ENCODE assay signal across 8 cellular contexts in genomic region chr9:131277673-131278420, GRCh38. TPM values are rescaled to one million over a fixed set of nuclear protein-coding genes. Genes with fewer than 3 reads are reported as not detected.
DNase-seq lines count a peak whose midpoint lies in the region; ATAC-seq lines count a peak whose summit lies in the region.

No MANE protein-coding gene starts in this region.

- H3K36me3 Mint-ChIP-seq in activated CD4-positive, alpha-beta T cell treated with anti-CD3 and anti-CD28 coated beads, Interleukin-2, amount 10 ng/mL, durations not matched to agents 7 days and 5 days (ENCODE audit: low read depth): peaks cover 39% of the 10 kb centered on the region

- peak overlapping the region; percentile 85 for H3K4me3 Mint-ChIP-seq in activated CD4-positive, alpha-beta T cell treated with anti-CD3 and anti-CD28 coated beads, Interleukin-2, amount 10 ng/mL, durations not matched to agents 7 days and 5 days

- no peaks in the 10 kb centered on the region for H3K9me3 Mint-ChIP-seq in activated CD4-positive, alpha-beta T cell treated with anti-CD3 and anti-CD28 coated beads, Interleukin-2, amount 10 ng/mL, durations not matched to agents 7 days and 5 days

- intact Hi-C loops in left colon (cut with DNase I, micrococcal nuclease): no loop called here

- peaks cover 14% of the 10 kb centered on the region for H3K27me3 Mint-ChIP-seq in activated CD4-positive, alpha-beta T cell treated with anti-CD3 and anti-CD28 coated beads, Interleukin-2, amount 10 ng/mL, durations not matched to agents 7 days and 5 days

- CTCF ChIA-PET in activated CD4-positive, alpha-beta T cell treated with anti-CD3 and anti-CD28 coated beads, Interleukin-2, amount 10 ng/mL, durations not matched to agents 7 days and 5 days (lab: Charles Lee): interaction anchor here (0.6 to 2.8 kb wide), 5 partner anchors 9 to 72 kb away, joined by 3 to 11 read pairs (median 3); partner anchors contain the start of gene PLPP7

- peak overlapping the region; percentile 97 for H3K27ac Mint-ChIP-seq in activated CD4-positive, alpha-beta T cell treated with anti-CD3 and anti-CD28 coated beads, Interleukin-2, amount 10 ng/mL, durations not matched to agents 7 days and 5 days

- peaks cover 28% of the 10 kb centered on the region for H3K4me1 Mint-ChIP-seq in activated CD4-positive, alpha-beta T cell treated with anti-CD3 and anti-CD28 coated beads, Interleukin-2, amount 10 ng/mL, durations not matched to agents 7 days and 5 days

- peak; percentile 27 for ATAC-seq in HG02759 (IDR thresholded peaks at IDR 0.05; ENCODE audit: unreplicated experiment)
- ATAC-seq in left colon: peak; percentile 84
- ATAC-seq in GM18861 (IDR thresholded peaks at IDR 0.05; ENCODE audit: unreplicated experiment): no peak

- DNase-seq in COR-L47 (lab: John Stamatoyannopoulos, UW): peak; percentile 75
- DNase-seq in NCI-H524 treated with DMSO at 0.1 percent for 48 hours (lab: John Stamatoyannopoulos, UW): peak; percentile 70
- DNase-seq in activated CD4-positive, alpha-beta T cell treated with anti-CD3 and anti-CD28 coated beads, Interleukin-2, amount 10 ng/mL, durations not matched to agents 7 days and 5 days: peak; percentile 84
- peak; percentile 77 for DNase-seq in dedifferentiated amniotic fluid mesenchymal stem cell (ENCODE audit: extremely low spot score)
- peak; percentile 76 to 81 for DNase-seq in left colon
- peak; percentile 74 to 75 for DNase-seq in stimulated activated CD4-positive, alpha-beta T cell treated with anti-CD3 and anti-CD28 coated beads, Interleukin-2, amount 100 ng/mL, for 24 hours

- POLR2A ChIA-PET in activated CD4-positive, alpha-beta T cell treated with anti-CD3 and anti-CD28 coated beads, Interleukin-2, amount 10 ng/mL, durations not matched to agents 7 days and 5 days (lab: Charles Lee): interaction anchor here (1.2 kb wide), 1 partner anchor 25 kb away, joined by 4 read pairs; no protein-coding TSS in a partner anchor

RNA-seq across cellular contexts. Expression of gene FAM78A, which starts 1.5 kb away (rescaled TPM):
- total RNA-seq in activated CD4-positive, alpha-beta T cell treated with anti-CD3 and anti-CD28 coated beads, Interleukin-2, amount 10 ng/mL, durations not matched to agents 7 days and 5 days: 100 to 1,000 TPM; 118 to 128 TPM
- total RNA-seq in left colon: 1 to 10 TPM in 1 of 2 donors, under 1 TPM in 1; 0.85 to 2.7 TPM

RNA-seq across cellular contexts. Expression of gene PLPP7, which starts 11.7 kb away (rescaled TPM):
- under 1 TPM in 1 of 2 experiments, not detected in 1; 0.21 TPM for total RNA-seq in activated CD4-positive, alpha-beta T cell treated with anti-CD3 and anti-CD28 coated beads, Interleukin-2, amount 10 ng/mL, durations not matched to agents 7 days and 5 days
- 1 to 10 TPM in 1 of 2 donors, under 1 TPM in 1; 0.43 to 1.1 TPM for total RNA-seq in left colon

Comparison
In these comparisons a context has a peak if more than half of its experiments do, and no peak if none do; other contexts are left out.
1. RNA of gene FAM78A, which starts 1.5 kb away (total RNA-seq): 118 to 128 TPM in activated CD4-positive, alpha-beta T cell treated with anti-CD3 and anti-CD28 coated beads, Interleukin-2, amount 10 ng/mL, durations not matched to agents 7 days and 5 days; 0.85 to 2.7 TPM in left colon; every median in the first group is over 10 times any median in the second.
2. Peak in every context shown above with its lines, with median percentiles within 50 percentile points of each other: DNase-seq.